Comparison of ENCODE assay signal across 15 cellular contexts in the genomic region with DNA sequence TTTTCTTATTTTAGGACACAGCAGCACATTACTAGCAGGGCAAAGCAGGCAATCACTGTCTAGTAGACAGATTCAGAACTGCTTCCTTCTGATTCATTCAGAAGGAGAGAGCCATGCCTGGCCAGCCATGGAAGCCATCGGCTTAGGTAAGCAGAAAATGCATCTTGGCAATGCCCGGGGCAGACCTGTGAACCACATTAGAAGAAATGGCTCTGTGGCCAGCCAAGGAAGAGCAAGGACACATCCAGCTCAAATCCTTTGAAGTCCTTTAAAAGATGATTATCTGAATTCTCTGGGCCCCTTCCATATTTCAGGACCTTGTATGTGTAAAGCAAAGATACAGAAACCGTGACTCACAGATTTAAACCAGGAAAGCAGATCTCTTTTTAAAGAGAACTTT.
DNase-seq lines count a peak whose midpoint lies in the region; ATAC-seq lines count a peak whose summit lies in the region.
"Had no signal": no experiment of that assay in that cellular context is flagged by ENCODE, and none has a peak within 500 bp of the region (broad histone marks: within the 10 kb centered on the region; RNA-seq: fewer than 3 reads in every experiment).

No MANE protein-coding gene starts in this region.

- peak; percentile 29 for DNase-seq in LoVo (ENCODE audit: low spot score)
- DNase-seq in SW480 (ENCODE audit: low spot score) = peak; percentile 6
- no peak for DNase-seq in left lobe of liver (ENCODE audit: low spot score)
- no peak for DNase-seq in T-helper 2 cell treated with Interferon-gamma antibody and Interleukin-4, amounts not matched to agents 5 μg/mL and 100 μg/mL, for 36 hours (ENCODE audit: low spot score)
- DNase-seq in NCI-H1105 (lab: John Stamatoyannopoulos, UW) = no peak
- no peak for DNase-seq in substantia nigra (lab: John Stamatoyannopoulos, UW)
- DNase-seq: ACHN; BE2C; C1 segment of cervical spinal cord; CD4-positive, CD25-positive, alpha-beta regulatory T cell; CD8-positive, alpha-beta memory T cell; COR-L47; DMS 273 treated with DMSO at 0.1 percent for 48 hours; GDM1; GM23248 had no signal

- no peaks in the 10 kb centered on the region for H3K4me1 Mint-ChIP-seq in T-helper 2 cell treated with Interferon-gamma antibody and Interleukin-4, amounts not matched to agents 5 μg/mL and 100 μg/mL, for 36 hours (ENCODE audit: low read depth)
- H3K4me1 Mint-ChIP-seq: CD4-positive, CD25-positive, alpha-beta regulatory T cell; CD8-positive, alpha-beta memory T cell had no signal

- ATAC-seq in left lobe of liver = peak; percentile 18

- H3K27ac Mint-ChIP-seq in T-helper 2 cell treated with Interferon-gamma antibody and Interleukin-4, amounts not matched to agents 5 μg/mL and 100 μg/mL, for 36 hours = no peak overlapping the region
- H3K27ac Mint-ChIP-seq: CD4-positive, CD25-positive, alpha-beta regulatory T cell; CD8-positive, alpha-beta memory T cell had no signal

- no peak overlapping the region for H3K27ac ChIP-seq in substantia nigra (ENCODE audit: low read depth, low read length, poor library complexity, severe bottlenecking)
- H3K27ac ChIP-seq: GM23248 had no signal

- no peak overlapping the region for H3K4me3 Mint-ChIP-seq in T-helper 2 cell treated with Interferon-gamma antibody and Interleukin-4, amounts not matched to agents 5 μg/mL and 100 μg/mL, for 36 hours
- H3K4me3 Mint-ChIP-seq: CD4-positive, CD25-positive, alpha-beta regulatory T cell; CD8-positive, alpha-beta memory T cell had no signal

- H3K27me3 Mint-ChIP-seq in T-helper 2 cell treated with Interferon-gamma antibody and Interleukin-4, amounts not matched to agents 5 μg/mL and 100 μg/mL, for 36 hours (ENCODE audit: low read depth) = no peaks in the 10 kb centered on the region
- H3K27me3 Mint-ChIP-seq: CD4-positive, CD25-positive, alpha-beta regulatory T cell had no signal

- H3K9me3 Mint-ChIP-seq in T-helper 2 cell treated with Interferon-gamma antibody and Interleukin-4, amounts not matched to agents 5 μg/mL and 100 μg/mL, for 36 hours = peaks cover 7% of the 10 kb centered on the region

- no peaks in the 10 kb centered on the region for H3K36me3 Mint-ChIP-seq in T-helper 2 cell treated with Interferon-gamma antibody and Interleukin-4, amounts not matched to agents 5 μg/mL and 100 μg/mL, for 36 hours (ENCODE audit: low read depth)
- H3K36me3 Mint-ChIP-seq: CD4-positive, CD25-positive, alpha-beta regulatory T cell; CD8-positive, alpha-beta memory T cell had no signal

Comparison
In these comparisons a context has a peak if more than half of its experiments do, and no peak if none do; other contexts are left out.
1. DNase-seq: peak in LoVo (single experiment) and SW480 (single experiment); none in left lobe of liver (single experiment), T-helper 2 cell treated with Interferon-gamma antibody and Interleukin-4, amounts not matched to agents 5 μg/mL and 100 μg/mL, for 36 hours (single experiment), NCI-H1105 (single experiment) and substantia nigra (0 of 49).